In genomic region chr2:215311625-215312394, GRCh38 we compare ENCODE assay signal across 1 cellular context.
TF ChIP-seq lines count a peak whose summit lies in the region.

TSS of gene ATIC (plus strand) at chr2:215312059. CDS start at chr2:215312143, 84 bp downstream.

TF ChIP-seq in K562, 482 proteins besides CTCF, POLR2A, EP300 and RAD21 (continued from another document and continues in another):
- TF ChIP-seq JUND (IDR thresholded peaks at IDR 0.05; ENCODE audit: borderline replicate concordance, low read depth, low read length) (peak; percentile 31; the same call in 1 of the 2 replicates), JUND (tag; IDR thresholded peaks at IDR 0.05; ENCODE audit: borderline replicate concordance, low read depth, low read length) (no peak; the same call in 2 of the 3 replicates), NR4A1 (CRISPR knock-in tag; IDR thresholded peaks at IDR 0.05) (peak; percentile 78; the same call in 1 of the 2 replicates), NR4A1 (tag; IDR thresholded peaks at IDR 0.05) (no peak), E2F3 (CRISPR knock-in tag; IDR thresholded peaks at IDR 0.05) (peak; percentile 71; the same call in 1 of the 2 replicates), PBX2 (CRISPR knock-in tag; IDR thresholded peaks at IDR 0.05; ENCODE audit: low read depth) (no peak), PBX2 (tag; conservative IDR thresholded peaks at IDR 0.05; ENCODE audit: low read depth) (no peak), ETV1 (tag; conservative IDR thresholded peaks at IDR 0.05; ENCODE audit: low read depth) (peak; percentile 70), RBBP5 (IDR thresholded peaks at IDR 0.05; ENCODE audit: borderline replicate concordance, insufficient read depth, low read length, poor library complexity, severe bottlenecking) (peak; percentile 88), VEZF1 (CRISPR knock-in tag; IDR thresholded peaks at IDR 0.05) (peak; percentile 53; the same call in 1 of the 2 replicates), RAD51 (IDR thresholded peaks at IDR 0.05; ENCODE audit: borderline replicate concordance, low read depth) (peak; percentile 91), ZNF511 (CRISPR knock-in tag; IDR thresholded peaks at IDR 0.05) (peak; percentile 72; the same call in 1 of the 2 replicates), ZNF134 (CRISPR knock-in tag; conservative IDR thresholded peaks at IDR 0.05) (no peak), HDAC8 (tag; IDR thresholded peaks at IDR 0.05) (0 out of 2 replicates have a peak, but pooled peaks have one; percentile 39), GATAD2A (IDR thresholded peaks at IDR 0.05) (no peak), BRD9 (IDR thresholded peaks at IDR 0.05; ENCODE audit: low read depth, partially characterized antibody) (peak; percentile 81), CBFA2T2 (conservative IDR thresholded peaks at IDR 0.05) (peak; percentile 67), RB1 (IDR thresholded peaks at IDR 0.05; ENCODE audit: low read depth) (peak; percentile 73; the same call in 1 of the 2 replicates), AFF1 (IDR thresholded peaks at IDR 0.05; ENCODE audit: low read depth in 1 of 2, partially characterized antibody in 2 of 2) (peak in 1 of 2 experiments; percentile 60), MBD2 (IDR thresholded peaks at IDR 0.05; ENCODE audit: borderline replicate concordance, low read depth) (peak; percentile 42; the same call in 1 of the 2 replicates), SFPQ (IDR thresholded peaks at IDR 0.05; ENCODE audit: low read depth, low read length) (no peak), E2F1 (CRISPR knock-in tag; IDR thresholded peaks at IDR 0.05) (0 out of 2 replicates have a peak, but pooled peaks have one; percentile 27), HNRNPH1 (optimal IDR thresholded peaks at IDR 0.05; ENCODE audit: low read depth, low read length) (no peak), PATZ1 (CRISPR knock-in tag; IDR thresholded peaks at IDR 0.05; ENCODE audit: borderline replicate concordance) (no peak), TEAD1 (CRISPR knock-in tag; IDR thresholded peaks at IDR 0.05) (peak in 1 of 2 experiments; percentile 42; a peak in 2 of 4 replicates), ZNF668 (CRISPR knock-in tag; IDR thresholded peaks at IDR 0.05) (no peak), ZNF830 (CRISPR knock-in tag; IDR thresholded peaks at IDR 0.05) (no peak), EP400 (IDR thresholded peaks at IDR 0.05) (peak; percentile 89), ZNF398 (CRISPR knock-in tag; IDR thresholded peaks at IDR 0.05) (no peak), NCOR1 (IDR thresholded peaks at IDR 0.05) (peak; percentile 18; the same call in 1 of the 2 replicates), ZMIZ1 (IDR thresholded peaks at IDR 0.05; ENCODE audit: low read depth in 2 of 2, low read length in 2 of 2) (no peak), ZNF57 (CRISPR knock-in tag; IDR thresholded peaks at IDR 0.05) (no peak)
